1 cellular context compared by ENCODE assay signal in genomic region chr2:218381916-218382366, GRCh38.
TF ChIP-seq lines count a peak whose summit lies in the region.

Gene SLC11A1 (plus strand): TSS chr2:218382273. CDS start chr2:218382369, 96 bp downstream.

TF ChIP-seq in H1, 55 proteins besides CTCF, POLR2A, EP300 and RAD21:
- TF ChIP-seq SUZ12 (IDR thresholded peaks at IDR 0.05; ENCODE audit: low read length) (no peak), JUN (IDR thresholded peaks at IDR 0.05; ENCODE audit: low read depth, low read length) (no peak), POLR2AphosphoS5 (IDR thresholded peaks at IDR 0.05; ENCODE audit: low read depth, low read length) (no peak), CTBP2 (IDR thresholded peaks at IDR 0.05; ENCODE audit: borderline replicate concordance, insufficient read depth, insufficient read length, low read length) (no peak), USF2 (IDR thresholded peaks at IDR 0.05; ENCODE audit: low read length) (no peak), BACH1 (IDR thresholded peaks at IDR 0.05; ENCODE audit: low read length) (no peak), ZNF274 (IDR thresholded peaks at IDR 0.05; ENCODE audit: borderline replicate concordance, extremely low read depth, low read length) (no peak), RFX5 (IDR thresholded peaks at IDR 0.05; ENCODE audit: borderline replicate concordance, low read depth, low read length) (no peak), ASH2L (IDR thresholded peaks at IDR 0.05; ENCODE audit: low read length) (no peak), CBX5 (IDR thresholded peaks at IDR 0.05; ENCODE audit: low read depth, low read length) (no peak), RBBP5 (IDR thresholded peaks at IDR 0.05; ENCODE audit: borderline replicate concordance, low read depth, low read length) (no peak)
